Comparison of ENCODE assay signal across 21 cellular contexts in genomic region chr6:127880452-127880851, GRCh38. TPM values are rescaled to one million over a fixed set of nuclear protein-coding genes. Genes with fewer than 3 reads are reported as not detected.
A peak's percentile ranks its signal among the peaks of the same experiment; 100 is the strongest.
DNase-seq lines count a peak whose midpoint lies in the region; ATAC-seq and TF ChIP-seq lines count a peak whose summit lies in the region.
"Had no signal": no experiment of that assay in that cellular context is flagged by ENCODE, and none has a peak within 500 bp of the region (broad histone marks: within the 10 kb centered on the region; RNA-seq: fewer than 3 reads in every experiment).

No MANE protein-coding gene starts in this region.

- H3K4me1 ChIP-seq in Loucy (ENCODE audit: insufficient read depth, low read length, poor library complexity, severe bottlenecking) (peaks cover 73% of the 10 kb centered on the region), gastrocnemius medialis (no peaks in the 10 kb centered on the region), sigmoid colon (no peaks in the 10 kb centered on the region), prostate gland (replicated peaks) (no peaks in the 10 kb centered on the region)
- H3K4me1 ChIP-seq: heart left ventricle, stomach, upper lobe of left lung had no signal

- TF ChIP-seq POLR2A in gastrocnemius medialis (IDR thresholded peaks at IDR 0.05) (no peak), sigmoid colon (IDR thresholded peaks at IDR 0.05) (no peak), prostate gland (IDR thresholded peaks at IDR 0.05) (no peak)

- peak overlapping the region; percentile 85 for H3K27ac Mint-ChIP-seq in activated CD8-positive, alpha-beta memory T cell treated with anti-CD3 and anti-CD28 coated beads, Interleukin-2, amount 10 ng/mL, durations not matched to agents 7 days and 5 days
- H3K27ac Mint-ChIP-seq in T-helper 2 cell treated with Interferon-gamma antibody and Interleukin-4, amounts not matched to agents 5 μg/mL and 100 μg/mL, for 36 hours, result peak overlapping the region; percentile 36
- H3K27ac Mint-ChIP-seq: activated B cell treated with CpG ODN at 0.5 μM for 24 hours, CD14-positive monocyte, immature natural killer cell had no signal

- peaks cover 4% of the 10 kb centered on the region for H3F3A ChIP-seq in Loucy (ENCODE audit: low read depth)

- DNase-seq in activated CD8-positive, alpha-beta memory T cell treated with anti-CD3 and anti-CD28 coated beads, Interleukin-2, amount 10 ng/mL, durations not matched to agents 7 days and 5 days, result no peak
- DNase-seq in activated CD8-positive, alpha-beta memory T cell treated with anti-CD3 and anti-CD28 coated beads for 24 hours, result no peak
- DNase-seq in T-helper 2 cell treated with Interferon-gamma antibody and Interleukin-4, amounts not matched to agents 5 μg/mL and 100 μg/mL, for 36 hours (ENCODE audit: low spot score), result no peak
- DNase-seq in renal cortical epithelial cell (ENCODE audit: low read depth), result peak; percentile 26
- no peak for DNase-seq in gastrocnemius medialis
- no peak for DNase-seq in sigmoid colon
- DNase-seq in prostate gland (ENCODE audit: low spot score), result no peak
- DNase-seq: ACHN; activated B cell treated with CpG ODN at 0.5 μM for 24 hours; cerebellar nuclear complex; effector memory CD4-positive, alpha-beta T cell; heart left ventricle; immature natural killer cell; Kasumi-1; NCI-H1417 treated with DMSO at 0.1 percent for 48 hours; NCI-H446 treated with DMSO at 0.1 percent for 48 hours; stomach had no signal

- H3K79me2 ChIP-seq in Loucy (ENCODE audit: insufficient read depth, low read length), result peaks cover 91% of the 10 kb centered on the region

- H3K36me3 ChIP-seq in Loucy (ENCODE audit: insufficient read depth, low read length) (no peaks in the 10 kb centered on the region; the same call in 1 of the 2 replicates), gastrocnemius medialis (no peaks in the 10 kb centered on the region), sigmoid colon (no peaks in the 10 kb centered on the region), prostate gland (no peaks in the 10 kb centered on the region)
- H3K36me3 ChIP-seq: heart left ventricle, stomach, upper lobe of left lung had no signal

- no peaks in the 10 kb centered on the region for H4K20me1 ChIP-seq in Loucy (ENCODE audit: insufficient read depth, low read length, poor library complexity, severe bottlenecking)

- H3K27ac ChIP-seq in gastrocnemius medialis (no peak overlapping the region), sigmoid colon (no peak overlapping the region), prostate gland (no peak overlapping the region)
- H3K27ac ChIP-seq: heart left ventricle, stomach, upper lobe of left lung had no signal

- H3K9me3 Mint-ChIP-seq in activated CD8-positive, alpha-beta memory T cell treated with anti-CD3 and anti-CD28 coated beads, Interleukin-2, amount 10 ng/mL, durations not matched to agents 7 days and 5 days (ENCODE audit: low read depth), result no peaks in the 10 kb centered on the region
- peaks cover 4% of the 10 kb centered on the region for H3K9me3 Mint-ChIP-seq in T-helper 2 cell treated with Interferon-gamma antibody and Interleukin-4, amounts not matched to agents 5 μg/mL and 100 μg/mL, for 36 hours
- H3K9me3 Mint-ChIP-seq: activated B cell treated with CpG ODN at 0.5 μM for 24 hours, immature natural killer cell had no signal

- peaks cover 77% of the 10 kb centered on the region for H3K4me1 Mint-ChIP-seq in activated CD8-positive, alpha-beta memory T cell treated with anti-CD3 and anti-CD28 coated beads, Interleukin-2, amount 10 ng/mL, durations not matched to agents 7 days and 5 days
- peaks cover 60% of the 10 kb centered on the region for H3K4me1 Mint-ChIP-seq in T-helper 2 cell treated with Interferon-gamma antibody and Interleukin-4, amounts not matched to agents 5 μg/mL and 100 μg/mL, for 36 hours (ENCODE audit: low read depth)
- H3K4me1 Mint-ChIP-seq: activated B cell treated with CpG ODN at 0.5 μM for 24 hours, CD14-positive monocyte had no signal

- peak overlapping the region; percentile 69 for H3K9ac ChIP-seq in Loucy (ENCODE audit: low read depth, low read length, poor library complexity, severe bottlenecking)

- in situ Hi-C loops in gastrocnemius medialis (cut with MboI; ENCODE audit: low sequenced_read_pairs in 4 of 4), result no loop called here

- H3K27me3 Mint-ChIP-seq in activated CD8-positive, alpha-beta memory T cell treated with anti-CD3 and anti-CD28 coated beads, Interleukin-2, amount 10 ng/mL, durations not matched to agents 7 days and 5 days, result no peaks in the 10 kb centered on the region
- no peaks in the 10 kb centered on the region for H3K27me3 Mint-ChIP-seq in T-helper 2 cell treated with Interferon-gamma antibody and Interleukin-4, amounts not matched to agents 5 μg/mL and 100 μg/mL, for 36 hours (ENCODE audit: low read depth)
- H3K27me3 Mint-ChIP-seq: activated B cell treated with CpG ODN at 0.5 μM for 24 hours had no signal

- H3K9me3 ChIP-seq in Loucy (ENCODE audit: insufficient read depth, low read depth, low read length) (no peaks in the 10 kb centered on the region), gastrocnemius medialis (no peaks in the 10 kb centered on the region), sigmoid colon (no peaks in the 10 kb centered on the region), prostate gland (no peaks in the 10 kb centered on the region)
- H3K9me3 ChIP-seq: heart left ventricle, stomach, upper lobe of left lung had no signal

- peak; percentile 38 for ATAC-seq in activated CD8-positive, alpha-beta memory T cell treated with anti-CD3 and anti-CD28 coated beads, Interleukin-2, amount 10 ng/mL, durations not matched to agents 7 days and 5 days
- ATAC-seq in gastrocnemius medialis, result no peak
- ATAC-seq: Right ventricle myocardium inferior had no signal

- H3K4me3 Mint-ChIP-seq in activated CD8-positive, alpha-beta memory T cell treated with anti-CD3 and anti-CD28 coated beads, Interleukin-2, amount 10 ng/mL, durations not matched to agents 7 days and 5 days, result peak overlapping the region; percentile 69
- H3K4me3 Mint-ChIP-seq in T-helper 2 cell treated with Interferon-gamma antibody and Interleukin-4, amounts not matched to agents 5 μg/mL and 100 μg/mL, for 36 hours, result peak overlapping the region; percentile 52
- H3K4me3 Mint-ChIP-seq: activated B cell treated with CpG ODN at 0.5 μM for 24 hours, CD14-positive monocyte, immature natural killer cell had no signal

- no peak for TF ChIP-seq CTCF in Loucy (conservative IDR thresholded peaks at IDR 0.05; ENCODE audit: low read length)
- no peak for TF ChIP-seq CTCF in gastrocnemius medialis (IDR thresholded peaks at IDR 0.05 in 4 of 5, conservative IDR thresholded peaks at IDR 0.05 in 1 of 5)
- TF ChIP-seq CTCF in sigmoid colon (IDR thresholded peaks at IDR 0.05), result no peak
- no peak for TF ChIP-seq CTCF in prostate gland (IDR thresholded peaks at IDR 0.05)

- H2AFZ ChIP-seq in Loucy (ENCODE audit: low read length), result no peak overlapping the region

- TF ChIP-seq EP300 in sigmoid colon (IDR thresholded peaks at IDR 0.05), result no peak

- CTCF ChIA-PET in activated CD8-positive, alpha-beta memory T cell treated with anti-CD3 and anti-CD28 coated beads, Interleukin-2, amount 10 ng/mL, durations not matched to agents 7 days and 5 days (lab: Charles Lee), result interaction anchor here (1.5 to 1.7 kb wide), 3 partner anchors 11 to 20 kb away, joined by 3 to 7 read pairs (median 5); partner anchors contain the start of gene THEMIS

- H3K27me3 ChIP-seq in Loucy (ENCODE audit: insufficient read depth, low read length, poor library complexity, severe bottlenecking) (no peaks in the 10 kb centered on the region), gastrocnemius medialis (no peaks in the 10 kb centered on the region), sigmoid colon (no peaks in the 10 kb centered on the region), prostate gland (replicated peaks; ENCODE audit: insufficient read depth) (no peaks in the 10 kb centered on the region)
- H3K27me3 ChIP-seq: heart left ventricle, stomach, upper lobe of left lung had no signal

- peaks cover 54% of the 10 kb centered on the region for H3K36me3 Mint-ChIP-seq in activated CD8-positive, alpha-beta memory T cell treated with anti-CD3 and anti-CD28 coated beads, Interleukin-2, amount 10 ng/mL, durations not matched to agents 7 days and 5 days
- peaks cover 37% of the 10 kb centered on the region for H3K36me3 Mint-ChIP-seq in T-helper 2 cell treated with Interferon-gamma antibody and Interleukin-4, amounts not matched to agents 5 μg/mL and 100 μg/mL, for 36 hours (ENCODE audit: low read depth)
- H3K36me3 Mint-ChIP-seq: CD14-positive monocyte, immature natural killer cell had no signal

- intact Hi-C loops in gastrocnemius medialis (cut with DNase I; ENCODE audit: low total_unique reads), result no loop called here
- intact Hi-C loops in sigmoid colon (cut with DNase I), result no loop called here
- intact Hi-C loops in prostate gland (cut with DNase I), result no loop called here

- no peaks in the 10 kb centered on the region for H3K9me2 ChIP-seq in Loucy (replicated peaks; ENCODE audit: low read depth, low read length)

- H3K4me3 ChIP-seq in Loucy (ENCODE audit: low read length, poor library complexity, severe bottlenecking) (peak overlapping the region; percentile 71), gastrocnemius medialis (no peak overlapping the region), sigmoid colon (no peak overlapping the region), prostate gland (no peak overlapping the region)
- H3K4me3 ChIP-seq: stomach, upper lobe of left lung had no signal

- H3K4me2 ChIP-seq in Loucy (ENCODE audit: low read depth, low read length, poor library complexity, severe bottlenecking), result peak overlapping the region; percentile 82

RNA-seq across cellular contexts. Expression of gene THEMIS, which starts 20.4 kb away (rescaled TPM):
- total RNA-seq in activated CD8-positive, alpha-beta memory T cell treated with anti-CD3 and anti-CD28 coated beads, Interleukin-2, amount 10 ng/mL, durations not matched to agents 7 days and 5 days, result 100 to 1,000 TPM; 107 to 133 TPM
- total RNA-seq in renal cortical epithelial cell (not detected in 2 replicates), gastrocnemius medialis (under 1 TPM in 2 of 4 donors, not detected in 2; 0.10 to 0.15 TPM), sigmoid colon (under 1 TPM in 3 of 4 donors, not detected in 1; 0.33 to 0.71 (median 0.41) TPM), prostate gland (1 to 10 TPM in 1 of 2 donors, under 1 TPM in 1; 0.40 to 1.6 TPM)
- 1 to 10 TPM in 1 of 3 donors, under 1 TPM in 1, not detected in 1; 0.60 to 2.5 TPM for polyA plus RNA-seq in sigmoid colon
- total RNA-seq: activated B cell treated with CpG ODN at 0.5 μM for 24 hours had no signal

Comparison
In these comparisons a context has a peak if more than half of its experiments do, and no peak if none do; other contexts are left out.
1. RNA of gene THEMIS, which starts 20.4 kb away (total RNA-seq): 107 to 133 TPM in activated CD8-positive, alpha-beta memory T cell treated with anti-CD3 and anti-CD28 coated beads, Interleukin-2, amount 10 ng/mL, durations not matched to agents 7 days and 5 days; 0.40 to 1.6 TPM in prostate gland, 0.33 to 0.71 TPM in sigmoid colon, 0.10 to 0.15 TPM in gastrocnemius medialis and not detected in renal cortical epithelial cell; every median in the first group is over 10 times any median in the second.